Comparison of ENCODE assay signal across 28 cellular contexts in the genomic region with DNA sequence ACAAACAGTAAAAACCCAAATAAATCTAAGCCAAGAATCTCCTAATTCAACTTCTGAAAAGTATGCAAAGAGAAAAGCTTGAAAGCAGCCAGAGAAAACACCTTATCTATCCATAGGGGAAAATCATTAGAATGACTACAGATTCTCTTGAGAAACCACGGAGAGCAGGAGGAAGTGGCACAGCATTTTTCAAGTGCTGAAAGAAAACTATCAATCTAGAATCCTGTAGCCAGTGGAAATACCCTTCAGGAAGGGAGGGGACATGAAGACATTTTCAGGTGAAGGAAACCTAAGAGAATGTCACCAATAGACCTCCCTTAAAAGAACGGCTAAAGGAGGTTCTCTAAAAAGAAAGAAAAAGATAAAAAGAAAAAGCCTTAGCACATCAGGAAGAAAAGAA.
A peak's percentile ranks its signal among the peaks of the same experiment; 100 is the strongest.
DNase-seq lines count a peak whose midpoint lies in the region; ATAC-seq and FAIRE-seq lines count a peak whose summit lies in the region.
"Had no signal": no experiment of that assay in that cellular context is flagged by ENCODE, and none has a peak within 500 bp of the region (broad histone marks: within the 10 kb centered on the region; RNA-seq: fewer than 3 reads in every experiment).

No MANE protein-coding gene starts in this region.

- peak; percentile 40 for ATAC-seq in activated CD4-positive, alpha-beta T cell treated with anti-CD3 and anti-CD28 coated beads for 36 hours
- ATAC-seq in GM19463 (IDR thresholded peaks at IDR 0.05; ENCODE audit: unreplicated experiment) = no peak
- ATAC-seq: activated CD8-positive, alpha-beta memory T cell treated with anti-CD3 and anti-CD28 coated beads, Interleukin-2, amount 10 ng/mL, durations not matched to agents 7 days and 5 days; left lobe of liver; T-cell had no signal

- POLR2A ChIA-PET in activated CD4-positive, alpha-beta T cell treated with anti-CD3 and anti-CD28 coated beads for 36 hours (lab: Charles Lee) = no interaction called here

- no peak overlapping the region for H3K4me3 Mint-ChIP-seq in activated CD4-positive, alpha-beta T cell treated with anti-CD3 and anti-CD28 coated beads for 36 hours
- H3K4me3 Mint-ChIP-seq: activated CD8-positive, alpha-beta memory T cell treated with anti-CD3 and anti-CD28 coated beads, Interleukin-2, amount 10 ng/mL, durations not matched to agents 7 days and 5 days; T-cell had no signal

- H3K9me3 Mint-ChIP-seq in activated CD4-positive, alpha-beta T cell treated with anti-CD3 and anti-CD28 coated beads for 36 hours (ENCODE audit: low read depth) = no peaks in the 10 kb centered on the region
- H3K9me3 Mint-ChIP-seq: T-cell had no signal

- H3K27ac Mint-ChIP-seq in activated CD4-positive, alpha-beta T cell treated with anti-CD3 and anti-CD28 coated beads for 36 hours = no peak overlapping the region
- H3K27ac Mint-ChIP-seq: activated CD8-positive, alpha-beta memory T cell treated with anti-CD3 and anti-CD28 coated beads, Interleukin-2, amount 10 ng/mL, durations not matched to agents 7 days and 5 days; T-cell had no signal

- CTCF ChIA-PET in activated CD4-positive, alpha-beta T cell treated with anti-CD3 and anti-CD28 coated beads for 36 hours (lab: Charles Lee) = interaction anchor here (0.6 to 0.8 kb wide), 2 partner anchors 98 to 122 kb away, joined by 3 read pairs; no protein-coding TSS in a partner anchor

- no peaks in the 10 kb centered on the region for H3K36me3 Mint-ChIP-seq in activated CD4-positive, alpha-beta T cell treated with anti-CD3 and anti-CD28 coated beads for 36 hours (ENCODE audit: low read depth)
- H3K36me3 Mint-ChIP-seq: activated CD8-positive, alpha-beta memory T cell treated with anti-CD3 and anti-CD28 coated beads, Interleukin-2, amount 10 ng/mL, durations not matched to agents 7 days and 5 days had no signal

- intact Hi-C loops in activated CD4-positive, alpha-beta T cell treated with anti-CD3 and anti-CD28 coated beads for 36 hours (cut with DNase I, micrococcal nuclease) = loop anchor here in 1 of 2 experiments (1.0 kb wide), 1 partner anchor 49 kb away; no protein-coding TSS in a partner anchor

- DNase-seq in activated CD4-positive, alpha-beta T cell treated with anti-CD3 and anti-CD28 coated beads for 36 hours = no peak
- DNase-seq in activated CD4-positive, alpha-beta T cell treated with anti-CD3 and anti-CD28 coated beads for 1 hour = no peak
- DNase-seq in GF-D8 (lab: John Stamatoyannopoulos, UW) (peak; percentile 14), RCC 7860 (ENCODE audit: low spot score) (peak; percentile 17), kidney glomerular epithelial cell (lab: John Stamatoyannopoulos, UW) (peak; percentile 20), activated gamma-delta T cell treated with Interleukin-2 at 50 U/mL for 16 hours (no peak), C1 segment of cervical spinal cord (lab: John Stamatoyannopoulos, UW) (no peak)
- DNase-seq: activated CD4-positive, alpha-beta T cell treated with anti-CD3 and anti-CD28 coated beads for 4 hours; activated CD8-positive, alpha-beta memory T cell treated with anti-CD3 and anti-CD28 coated beads, Interleukin-2, amount 10 ng/mL, durations not matched to agents 7 days and 5 days; amniotic stem cell; BE2C; colonic mucosa; DND-41; effector memory CD4-positive, alpha-beta T cell; foreskin melanocyte; mesendoderm; NCI-H187; NCI-H2171 treated with DMSO at 0.1 percent for 48 hours; NCI-H524 treated with DMSO at 0.1 percent for 48 hours; nucleus accumbens; small intestine; stimulated activated CD4-positive, alpha-beta T cell treated with anti-CD3 and anti-CD28 coated beads, Interleukin-1b, Interleukin-23, amount 100 ng/mL, for 48 hours; T-cell; uterus had no signal

- peaks cover 5% of the 10 kb centered on the region for H3K27me3 Mint-ChIP-seq in activated CD4-positive, alpha-beta T cell treated with anti-CD3 and anti-CD28 coated beads for 36 hours

- no peak for FAIRE-seq in RCC 7860 (lab: Jason Lieb, UNC)
- FAIRE-seq: A549, bronchial epithelial cell, small intestine had no signal

- peaks cover 10% of the 10 kb centered on the region for H3K4me1 Mint-ChIP-seq in activated CD4-positive, alpha-beta T cell treated with anti-CD3 and anti-CD28 coated beads for 36 hours

Comparison
In these comparisons a context has a peak if more than half of its experiments do, and no peak if none do; other contexts are left out.
1. DNase-seq: peak in GF-D8 (single experiment), RCC 7860 (single experiment) and kidney glomerular epithelial cell (single experiment); none in activated CD4-positive, alpha-beta T cell treated with anti-CD3 and anti-CD28 coated beads for 36 hours (single experiment), activated CD4-positive, alpha-beta T cell treated with anti-CD3 and anti-CD28 coated beads for 1 hour (single experiment), activated gamma-delta T cell treated with Interleukin-2 at 50 U/mL for 16 hours (single experiment) and C1 segment of cervical spinal cord (0 of 14).